Comparison of ENCODE assay signal across 11 cellular contexts in genomic region chr15:65580287-65580686, GRCh38. TPM values are rescaled to one million over a fixed set of nuclear protein-coding genes. Genes with fewer than 3 reads are reported as not detected.
DNase-seq lines count a peak whose midpoint lies in the region; ATAC-seq and TF ChIP-seq lines count a peak whose summit lies in the region.
"Had no signal": no experiment of that assay in that cellular context is flagged by ENCODE, and none has a peak within 500 bp of the region (broad histone marks: within the 10 kb centered on the region; RNA-seq: fewer than 3 reads in every experiment).

No MANE protein-coding gene starts in this region.

- H3K36me3 ChIP-seq in cardiac muscle cell (peaks cover 72% of the 10 kb centered on the region), heart right ventricle (peaks cover 0 to 100% (median 55%) of the 10 kb centered on the region in 9 donors), WERI-Rb-1 (peaks cover 41% of the 10 kb centered on the region), aorta (ENCODE audit: control insufficient read depth in 1 of 2, insufficient read depth in 2 of 2, low read length in 1 of 2) (peaks cover 0 to 7% of the 10 kb centered on the region in 2 donors)

- H3K27me3 ChIP-seq in cardiac muscle cell, result no peaks in the 10 kb centered on the region
- no peaks in the 10 kb centered on the region for H3K27me3 ChIP-seq in heart right ventricle
- no peaks in the 10 kb centered on the region for H3K27me3 ChIP-seq in WERI-Rb-1 (ENCODE audit: insufficient read depth, low read depth, severe bottlenecking)
- no peaks in the 10 kb centered on the region for H3K27me3 ChIP-seq in aorta (ENCODE audit: control insufficient read depth in 1 of 2, insufficient read depth in 2 of 2, low read length in 1 of 2)

- H3K4me3 ChIP-seq in cardiac muscle cell, result no peak overlapping the region
- H3K4me3 ChIP-seq in heart right ventricle, result no peak overlapping the region
- H3K4me3 ChIP-seq in WERI-Rb-1 (ENCODE audit: low read depth, low read length), result no peak overlapping the region
- H3K4me3 ChIP-seq in aorta (ENCODE audit: low read length in 2 of 2), result no peak overlapping the region

- H3K4me1 ChIP-seq in cardiac muscle cell (ENCODE audit: low read depth) (peaks cover 9% of the 10 kb centered on the region), heart right ventricle (peaks cover 0 to 25% (median 12%) of the 10 kb centered on the region in 9 donors), aorta (ENCODE audit: control insufficient read depth in 1 of 2, insufficient read depth in 2 of 2, low read length in 2 of 2) (no peaks in the 10 kb centered on the region)

- H3K9me3 ChIP-seq in cardiac muscle cell (ENCODE audit: low read depth) (no peaks in the 10 kb centered on the region), heart right ventricle (no peaks in the 10 kb centered on the region), WERI-Rb-1 (ENCODE audit: severe bottlenecking) (no peaks in the 10 kb centered on the region), aorta (ENCODE audit: control insufficient read depth, low read length) (no peaks in the 10 kb centered on the region)

- no peak for ATAC-seq in heart right ventricle
- no peak for ATAC-seq in HG02970 (IDR thresholded peaks at IDR 0.05; ENCODE audit: low FRiP score, unreplicated experiment)
- ATAC-seq in aorta (ENCODE audit: low FRiP score), result no peak
- no peak for ATAC-seq in GM18511 (IDR thresholded peaks at IDR 0.05; ENCODE audit: unreplicated experiment)

- DNase-seq in cardiac muscle cell (ENCODE audit: low read depth in 1 of 2, low spot score in 1 of 2) (peak in 1 of 2 donors; percentile 34), heart right ventricle (no peak), WERI-Rb-1 (peak; percentile 61), glomerular visceral epithelial cell (ENCODE audit: extremely low spot score) (peak; percentile 18), aorta (no peak), NCI-H1436 treated with DMSO at 0.1 percent for 48 hours (lab: John Stamatoyannopoulos, UW) (no peak)
- DNase-seq: activated T-cell treated with anti-CD3 and anti-CD28 coated beads, Interleukin-2, amount 50 U/mL, for 48 hours; DMS153; NCI-H2171 treated with DMSO at 0.1 percent for 48 hours had no signal

- TF ChIP-seq CTCF in cardiac muscle cell (IDR thresholded peaks at IDR 0.05; ENCODE audit: low read depth, low read length) (no peak), heart right ventricle (IDR thresholded peaks at IDR 0.05) (no peak), WERI-Rb-1 (IDR thresholded peaks at IDR 0.05; ENCODE audit: low read depth, low read length) (no peak)

- H3K27ac ChIP-seq in cardiac muscle cell (peak overlapping the region; percentile 47), heart right ventricle (no peak overlapping the region), WERI-Rb-1 (peak overlapping the region; percentile 57), aorta (ENCODE audit: low read depth in 1 of 2, low read length in 2 of 2) (no peak overlapping the region)

- intact Hi-C loops in heart right ventricle (cut with DNase I), result no loop called here
- intact Hi-C loops in aorta (cut with DNase I), result no loop called here

RNA-seq across cellular contexts. Expression of gene INTS14, which starts 30.6 kb away (rescaled TPM):
- 25.0 and 32.5 TPM in 2 replicates for total RNA-seq in cardiac muscle cell
- polyA plus RNA-seq in cardiac muscle cell, result 28.0 and 30.9 TPM in 2 replicates
- 10 to 100 TPM; 11.1 to 18.4 (median 14.7) TPM for total RNA-seq in heart right ventricle
- polyA plus RNA-seq in heart right ventricle, result 10 to 100 TPM in 1 of 2 donors, 1 to 10 TPM in 1; 9.1 to 12.1 TPM
- total RNA-seq in aorta, result 10 to 100 TPM; 18.6 to 25.4 TPM
- 10 to 100 TPM; 16.0 to 30.5 TPM for polyA plus RNA-seq in aorta

RNA-seq across cellular contexts. Expression of gene SLC24A1, which starts 41.5 kb away (rescaled TPM):
- 2.5 and 5.2 TPM in 2 replicates for total RNA-seq in cardiac muscle cell
- polyA plus RNA-seq in cardiac muscle cell, result 1.1 and 4.2 TPM in 2 replicates
- total RNA-seq in heart right ventricle, result 1 to 10 TPM; 1.3 to 5.3 (median 2.2) TPM
- 1 to 10 TPM; 1.2 to 1.5 TPM for polyA plus RNA-seq in heart right ventricle
- total RNA-seq in aorta, result 10 to 100 TPM in 1 of 2 donors, 1 to 10 TPM in 1; 6.0 to 13.5 TPM
- 1 to 10 TPM; 4.8 to 8.8 TPM for polyA plus RNA-seq in aorta

RNA-seq across cellular contexts. Expression of gene HACD3, which starts 50.0 kb away (rescaled TPM):
- total RNA-seq in cardiac muscle cell, result 67.8 and 81.3 TPM in 2 replicates
- 120 and 126 TPM in 2 replicates for polyA plus RNA-seq in cardiac muscle cell
- total RNA-seq in heart right ventricle, result 10 to 100 TPM in 3 of 10 donors, 1 to 10 TPM in 7; 5.3 to 13.4 (median 8.4) TPM
- polyA plus RNA-seq in heart right ventricle, result 1 to 10 TPM; 3.7 to 8.1 TPM
- 10 to 100 TPM; 16.1 to 34.2 TPM for total RNA-seq in aorta
- polyA plus RNA-seq in aorta, result 10 to 100 TPM in 1 of 2 donors, 1 to 10 TPM in 1; 9.6 to 14.6 TPM

Comparison
In these comparisons a context has a peak if more than half of its experiments do, and no peak if none do; other contexts are left out.
1. H3K27ac ChIP-seq: peak in cardiac muscle cell (single experiment) and WERI-Rb-1 (single experiment); none in heart right ventricle (0 of 10) and aorta (0 of 2).
2. DNase-seq: peak in WERI-Rb-1 (single experiment) and glomerular visceral epithelial cell (single experiment); none in heart right ventricle (0 of 2), aorta (0 of 2) and NCI-H1436 treated with DMSO at 0.1 percent for 48 hours (single experiment).